In genomic region chr20:24048014-24048611, GRCh38 we compare ENCODE assay signal across 19 cellular contexts. TPM values are rescaled to one million over a fixed set of nuclear protein-coding genes. Genes with fewer than 3 reads are reported as not detected.
DNase-seq lines count a peak whose midpoint lies in the region; ATAC-seq and TF ChIP-seq lines count a peak whose summit lies in the region.
"Had no signal": no experiment of that assay in that cellular context is flagged by ENCODE, and none has a peak within 500 bp of the region (broad histone marks: within the 10 kb centered on the region; RNA-seq: fewer than 3 reads in every experiment).

No MANE protein-coding gene starts in this region.

- no peak overlapping the region for H3K4me2 ChIP-seq in neural progenitor cell

- intact Hi-C loops in CD4-positive, alpha-beta memory T cell (cut with micrococcal nuclease): no loop called here
- intact Hi-C loops in naive thymus-derived CD4-positive, alpha-beta T cell (cut with micrococcal nuclease): no loop called here

- no peak overlapping the region for H2AFZ ChIP-seq in neural progenitor cell (replicated peaks)

- H3K27me3 Mint-ChIP-seq in CD4-positive, alpha-beta memory T cell: no peaks in the 10 kb centered on the region
- no peaks in the 10 kb centered on the region for H3K27me3 Mint-ChIP-seq in naive thymus-derived CD4-positive, alpha-beta T cell
- H3K27me3 Mint-ChIP-seq in neural progenitor cell (ENCODE audit: insufficient read depth, low read depth): no peaks in the 10 kb centered on the region

- no peak overlapping the region for H3K9ac ChIP-seq in neural progenitor cell

- H3K9me3 Mint-ChIP-seq in CD4-positive, alpha-beta memory T cell: no peaks in the 10 kb centered on the region
- no peaks in the 10 kb centered on the region for H3K9me3 Mint-ChIP-seq in naive thymus-derived CD4-positive, alpha-beta T cell
- H3K9me3 Mint-ChIP-seq in neural progenitor cell: no peaks in the 10 kb centered on the region

- peaks cover 30 to 68% (median 52%) of the 10 kb centered on the region in 4 donors for H3K4me1 Mint-ChIP-seq in CD4-positive, alpha-beta memory T cell
- H3K4me1 Mint-ChIP-seq in naive thymus-derived CD4-positive, alpha-beta T cell: peaks cover 37 to 86% (median 71%) of the 10 kb centered on the region in 7 donors
- peaks cover 7% of the 10 kb centered on the region for H3K4me1 Mint-ChIP-seq in neural progenitor cell

- no peaks in the 10 kb centered on the region for H3K79me2 ChIP-seq in neural progenitor cell (ENCODE audit: low read depth)

- DNase-seq in NCI-H2029 treated with DMSO at 0.1 percent for 48 hours (lab: John Stamatoyannopoulos, UW) (peak; percentile 18), NCI-H2029 (lab: John Stamatoyannopoulos, UW) (no peak), NCI-H345 treated with DMSO at 0.1 percent for 48 hours (lab: John Stamatoyannopoulos, UW; ENCODE audit: unreplicated experiment) (peak; percentile 34), neural progenitor cell (ENCODE audit: low spot score) (no peak), GF-D8 (lab: John Stamatoyannopoulos, UW) (no peak), GOT3 (lab: John Stamatoyannopoulos, UW) (no peak)
- DNase-seq in CD4-positive, alpha-beta memory T cell: no peak
- DNase-seq in naive thymus-derived CD4-positive, alpha-beta T cell: no peak
- DNase-seq: DMS153, HCEC 1CT, NCI-H1436, NCI-H2081 treated with DMSO at 0.1 percent for 48 hours, Peyer's patch, Right ventricle myocardium superior had no signal

- ATAC-seq in naive thymus-derived CD4-positive, alpha-beta T cell: no peak

- no peak for TF ChIP-seq CTCF in neural progenitor cell (IDR thresholded peaks at IDR 0.05)

- H3K36me3 ChIP-seq in CD4-positive, alpha-beta memory T cell (ENCODE audit: insufficient read depth, low read length): no peaks in the 10 kb centered on the region
- no peaks in the 10 kb centered on the region for H3K36me3 ChIP-seq in naive thymus-derived CD4-positive, alpha-beta T cell (ENCODE audit: control insufficient read depth in 2 of 3, insufficient read depth in 3 of 3, low read length in 3 of 3)
- H3K36me3 ChIP-seq in neural progenitor cell: no peaks in the 10 kb centered on the region
- H3K36me3 ChIP-seq: Peyer's patch had no signal

- no peaks in the 10 kb centered on the region for H3K9me3 ChIP-seq in CD4-positive, alpha-beta memory T cell (ENCODE audit: control insufficient read depth in 1 of 2, low read length in 2 of 2)
- no peaks in the 10 kb centered on the region for H3K9me3 ChIP-seq in naive thymus-derived CD4-positive, alpha-beta T cell (ENCODE audit: control insufficient read depth in 2 of 3, low read length in 3 of 3)
- no peaks in the 10 kb centered on the region for H3K9me3 ChIP-seq in neural progenitor cell (ENCODE audit: low read depth)
- H3K9me3 ChIP-seq: Peyer's patch had no signal

- H3K27me3 ChIP-seq in CD4-positive, alpha-beta memory T cell (ENCODE audit: insufficient read depth, low read length): no peaks in the 10 kb centered on the region
- no peaks in the 10 kb centered on the region for H3K27me3 ChIP-seq in naive thymus-derived CD4-positive, alpha-beta T cell (ENCODE audit: control insufficient read depth in 2 of 2, insufficient read depth in 2 of 2, low read length in 2 of 2)
- H3K27me3 ChIP-seq in neural progenitor cell: no peaks in the 10 kb centered on the region
- H3K27me3 ChIP-seq: Peyer's patch had no signal

- H3F3A ChIP-seq in neural progenitor cell (ENCODE audit: low read depth): no peaks in the 10 kb centered on the region

- H3K27ac ChIP-seq in CD4-positive, alpha-beta memory T cell (ENCODE audit: low read depth, low read length): no peak overlapping the region
- H3K27ac ChIP-seq in naive thymus-derived CD4-positive, alpha-beta T cell (ENCODE audit: low read depth, low read length): no peak overlapping the region
- no peak overlapping the region for H3K27ac ChIP-seq in neural progenitor cell
- H3K27ac ChIP-seq: 22Rv1, Peyer's patch had no signal

- H3K36me3 Mint-ChIP-seq in CD4-positive, alpha-beta memory T cell: no peaks in the 10 kb centered on the region
- peaks cover 0 to 12% (median 0%) of the 10 kb centered on the region in 5 donors for H3K36me3 Mint-ChIP-seq in naive thymus-derived CD4-positive, alpha-beta T cell
- H3K36me3 Mint-ChIP-seq in neural progenitor cell: no peaks in the 10 kb centered on the region

- H3K4me3 ChIP-seq in CD4-positive, alpha-beta memory T cell (ENCODE audit: low read length in 2 of 2): no peak overlapping the region
- no peak overlapping the region for H3K4me3 ChIP-seq in naive thymus-derived CD4-positive, alpha-beta T cell (ENCODE audit: low read length)
- no peak overlapping the region for H3K4me3 ChIP-seq in neural progenitor cell
- H3K4me3 ChIP-seq: Peyer's patch had no signal

- H4K20me1 ChIP-seq in neural progenitor cell (ENCODE audit: low read depth): no peaks in the 10 kb centered on the region

- no peak overlapping the region for H3K4me3 Mint-ChIP-seq in CD4-positive, alpha-beta memory T cell
- peak overlapping the region in 1 of 10 donors; percentile 9 for H3K4me3 Mint-ChIP-seq in naive thymus-derived CD4-positive, alpha-beta T cell
- no peak overlapping the region for H3K4me3 Mint-ChIP-seq in neural progenitor cell

- POLR2A ChIA-PET in CD4-positive, alpha-beta memory T cell (lab: Charles Lee; ENCODE audit: partially characterized antibody): interaction anchor here (0.7 to 1.2 kb wide), 2 partner anchors 21 to 28 kb away, joined by 3 to 8 read pairs; no protein-coding TSS in a partner anchor
- POLR2A ChIA-PET in naive thymus-derived CD4-positive, alpha-beta T cell (lab: Charles Lee): interaction anchor here (0.8 to 1.5 kb wide), 4 partner anchors 21 to 24 kb away, joined by 3 to 10 read pairs (median 7); no protein-coding TSS in a partner anchor

- CTCF ChIA-PET in CD4-positive, alpha-beta memory T cell (lab: Charles Lee; ENCODE audit: partially characterized antibody): interaction anchor here (1.4 to 1.6 kb wide), 3 partner anchors 52 to 111 kb away, joined by 3 to 4 read pairs (median 3); no protein-coding TSS in a partner anchor
- CTCF ChIA-PET in naive thymus-derived CD4-positive, alpha-beta T cell (lab: Charles Lee): no interaction called here

- peaks cover 56% of the 10 kb centered on the region for H3K4me1 ChIP-seq in CD4-positive, alpha-beta memory T cell (ENCODE audit: insufficient read depth, low read length)
- peaks cover 12 to 48% of the 10 kb centered on the region in 2 donors for H3K4me1 ChIP-seq in naive thymus-derived CD4-positive, alpha-beta T cell (ENCODE audit: control insufficient read depth in 2 of 2, insufficient read depth in 2 of 2, low read length in 2 of 2)
- no peaks in the 10 kb centered on the region for H3K4me1 ChIP-seq in neural progenitor cell
- H3K4me1 ChIP-seq: Peyer's patch had no signal

- H3K27ac Mint-ChIP-seq in CD4-positive, alpha-beta memory T cell: peak overlapping the region in 5 of 7 donors; percentile 1 to 71 (median 26)
- peak overlapping the region in 7 of 9 donors; percentile 28 to 93 (median 69) for H3K27ac Mint-ChIP-seq in naive thymus-derived CD4-positive, alpha-beta T cell
- no peak overlapping the region for H3K27ac Mint-ChIP-seq in neural progenitor cell

RNA-seq across cellular contexts. Expression of gene GGTLC1, which starts 59.5 kb away (rescaled TPM):
- not detected for total RNA-seq in CD4-positive, alpha-beta memory T cell
- polyA plus RNA-seq in CD4-positive, alpha-beta memory T cell: not detected
- total RNA-seq in naive thymus-derived CD4-positive, alpha-beta T cell: not detected
- not detected for polyA plus RNA-seq in naive thymus-derived CD4-positive, alpha-beta T cell
- not detected in 2 replicates for total RNA-seq in neural progenitor cell (ENCODE audit: low replicate concordance)
- total RNA-seq: G401, HT1080, NCI-H460, Peyer's patch, Right ventricle myocardium superior had no signal
- polyA plus RNA-seq: BJ had no signal

Comparison
In these comparisons a context has a peak if more than half of its experiments do, and no peak if none do; other contexts are left out.
1. DNase-seq: peak in NCI-H2029 treated with DMSO at 0.1 percent for 48 hours (single experiment) and NCI-H345 treated with DMSO at 0.1 percent for 48 hours (single experiment); none in NCI-H2029 (single experiment), CD4-positive, alpha-beta memory T cell (0 of 5), naive thymus-derived CD4-positive, alpha-beta T cell (0 of 9), neural progenitor cell (single experiment), GF-D8 (single experiment) and GOT3 (single experiment).